Comparison of ENCODE assay signal across 20 cellular contexts in genomic region chr5:76685598-76686169, GRCh38. TPM values are rescaled to one million over a fixed set of nuclear protein-coding genes. Genes with fewer than 3 reads are reported as not detected.
DNase-seq lines count a peak whose midpoint lies in the region; ATAC-seq, FAIRE-seq and TF ChIP-seq lines count a peak whose summit lies in the region.
"Had no signal": no experiment of that assay in that cellular context is flagged by ENCODE, and none has a peak within 500 bp of the region (broad histone marks: within the 10 kb centered on the region; RNA-seq: fewer than 3 reads in every experiment).

No MANE protein-coding gene starts in this region.

- H3K27me3 Mint-ChIP-seq in astrocyte (ENCODE audit: low read depth, unreplicated experiment), result no peaks in the 10 kb centered on the region
- H3K27me3 Mint-ChIP-seq: CD4-positive, CD25-positive, alpha-beta regulatory T cell had no signal

- H3K9ac ChIP-seq in BLaER1 (no peak overlapping the region), astrocyte (ENCODE audit: low read length) (no peak overlapping the region), kidney (ENCODE audit: low read length in 2 of 2) (no peak overlapping the region)

- H3K27ac Mint-ChIP-seq in astrocyte (ENCODE audit: unreplicated experiment), result peak overlapping the region; percentile 9
- H3K27ac Mint-ChIP-seq: GM23338 had no signal

- H3K4me1 Mint-ChIP-seq in astrocyte (ENCODE audit: low read depth, unreplicated experiment), result peaks cover 37% of the 10 kb centered on the region
- H3K4me1 Mint-ChIP-seq: GM23338 had no signal

- intact Hi-C loops in kidney (cut with DNase I), result no loop called here

- DNase-seq in M059J (ENCODE audit: low read depth), result peak; percentile 23
- no peak for DNase-seq in astrocyte (ENCODE audit: low read depth)
- DNase-seq in left lobe of liver (ENCODE audit: low spot score), result no peak
- no peak for DNase-seq in effector memory CD4-positive, alpha-beta T cell
- no peak for DNase-seq in dedifferentiated amniotic fluid mesenchymal stem cell (ENCODE audit: extremely low spot score)
- DNase-seq in kidney, result no peak
- DNase-seq in hypothalamus (lab: John Stamatoyannopoulos, UW), result no peak
- DNase-seq: Calu3; CD4-positive, CD25-positive, alpha-beta regulatory T cell; DMS79 treated with DMSO at 0.1 percent for 48 hours; KG1; MM.1S; NCI-H1105; NCI-H1694 treated with DMSO at 0.1 percent for 48 hours; NCI-H446; NCI-H748 treated with DMSO at 0.1 percent for 48 hours had no signal

- FAIRE-seq in astrocyte (lab: Jason Lieb, UNC) (no peak), kidney (lab: Jason Lieb, UNC) (no peak)
- FAIRE-seq: A549 had no signal

- peaks cover 57% of the 10 kb centered on the region for H3K36me3 ChIP-seq in BLaER1
- no peaks in the 10 kb centered on the region for H3K36me3 ChIP-seq in astrocyte (ENCODE audit: insufficient read depth, low read length)
- H3K36me3 ChIP-seq in effector memory CD4-positive, alpha-beta T cell (ENCODE audit: control insufficient read depth, insufficient read depth, low read length), result peaks cover 42% of the 10 kb centered on the region
- H3K36me3 ChIP-seq in kidney (ENCODE audit: control insufficient read depth in 1 of 2, insufficient read depth in 2 of 2, low read length in 2 of 2), result no peaks in the 10 kb centered on the region

- H3K27me3 ChIP-seq in BLaER1 (no peaks in the 10 kb centered on the region), astrocyte (ENCODE audit: insufficient read depth, low read length) (no peaks in the 10 kb centered on the region)
- H3K27me3 ChIP-seq in effector memory CD4-positive, alpha-beta T cell (replicated peaks; ENCODE audit: control insufficient read depth, insufficient read depth, low read length, poor library complexity, severe bottlenecking), result no peaks in the 10 kb centered on the region

- H3K27ac ChIP-seq in BLaER1 (no peak overlapping the region), astrocyte (ENCODE audit: low read depth, low read length) (no peak overlapping the region), kidney (ENCODE audit: low read depth in 2 of 2, low read length in 2 of 2) (no peak overlapping the region)
- no peak overlapping the region for H3K27ac ChIP-seq in effector memory CD4-positive, alpha-beta T cell (ENCODE audit: insufficient read depth, low read length, poor library complexity, severe bottlenecking)
- H3K27ac ChIP-seq: A549 had no signal

- peaks cover 42% of the 10 kb centered on the region for H3K4me1 ChIP-seq in BLaER1
- peaks cover 23% of the 10 kb centered on the region for H3K4me1 ChIP-seq in astrocyte (ENCODE audit: insufficient read depth, low read length)
- no peaks in the 10 kb centered on the region for H3K4me1 ChIP-seq in effector memory CD4-positive, alpha-beta T cell (ENCODE audit: control insufficient read depth, insufficient read depth, low read length, poor library complexity, severe bottlenecking)
- H3K4me1 ChIP-seq in kidney (ENCODE audit: control insufficient read depth in 1 of 2, insufficient read depth in 1 of 2, low read depth in 1 of 2, low read length in 2 of 2), result peaks cover 6 to 11% of the 10 kb centered on the region in 2 donors

- peak; percentile 9 for ATAC-seq in left lobe of liver
- ATAC-seq: A549, GM23338, Panc1 had no signal

- H2AFZ ChIP-seq in astrocyte (ENCODE audit: low read depth, low read length), result no peak overlapping the region
- H2AFZ ChIP-seq: GM23338 had no signal

- H3K4me3 ChIP-seq in BLaER1, result no peak overlapping the region
- no peak overlapping the region for H3K4me3 ChIP-seq in astrocyte (ENCODE audit: insufficient read depth, low read depth, low read length)
- H3K4me3 ChIP-seq in effector memory CD4-positive, alpha-beta T cell (ENCODE audit: insufficient read depth, low read depth, low read length, poor library complexity, severe bottlenecking), result no peak overlapping the region
- no peak overlapping the region for H3K4me3 ChIP-seq in kidney (ENCODE audit: low read length in 2 of 2)
- H3K4me3 ChIP-seq: A549, GM23338 had no signal

- no peaks in the 10 kb centered on the region for H3K79me2 ChIP-seq in astrocyte (ENCODE audit: insufficient read depth, low read length)

- H3K9me3 Mint-ChIP-seq in astrocyte (ENCODE audit: unreplicated experiment), result peaks cover 8% of the 10 kb centered on the region
- H3K9me3 Mint-ChIP-seq: CD4-positive, CD25-positive, alpha-beta regulatory T cell; GM23338 had no signal

- H3K4me3 Mint-ChIP-seq in astrocyte (ENCODE audit: unreplicated experiment), result no peak overlapping the region
- H3K4me3 Mint-ChIP-seq: GM23338 had no signal

- 0 out of 2 replicates have a peak overlapping the region, but pooled peaks have one; percentile 56 for H3K4me2 ChIP-seq in BLaER1
- H3K4me2 ChIP-seq in astrocyte (ENCODE audit: low read length), result no peak overlapping the region
- H3K4me2 ChIP-seq: A549, GM23338 had no signal

- TF ChIP-seq CTCF in astrocyte (IDR thresholded peaks at IDR 0.05; ENCODE audit: insufficient read depth, low read depth, low read length) (no peak), kidney (IDR thresholded peaks at IDR 0.05; ENCODE audit: borderline replicate concordance, extremely low read depth, insufficient read depth) (no peak)

- H3K36me3 Mint-ChIP-seq in astrocyte (ENCODE audit: low read depth, unreplicated experiment), result no peaks in the 10 kb centered on the region

- H4K20me1 ChIP-seq in BLaER1, result no peaks in the 10 kb centered on the region
- H4K20me1 ChIP-seq in astrocyte (ENCODE audit: insufficient read depth, low read length), result no peaks in the 10 kb centered on the region

- H3K9me3 ChIP-seq in BLaER1 (no peaks in the 10 kb centered on the region), astrocyte (ENCODE audit: insufficient read depth, low read depth, low read length) (no peaks in the 10 kb centered on the region), kidney (ENCODE audit: control insufficient read depth in 1 of 2, low read length in 2 of 2) (no peaks in the 10 kb centered on the region)
- H3K9me3 ChIP-seq in effector memory CD4-positive, alpha-beta T cell (ENCODE audit: control insufficient read depth, low read length), result no peaks in the 10 kb centered on the region
- H3K9me3 ChIP-seq: A549 had no signal

RNA-seq across cellular contexts. Expression of gene F2R, which starts 30.2 kb away (rescaled TPM):
- 91.4 and 128 TPM in 2 replicates for total RNA-seq in M059J (2014; rRNA removed; shearing (Covaris generic))
- 285 and 331 TPM in 2 replicates for total RNA-seq in astrocyte
- total RNA-seq in left lobe of liver, result 5.4 TPM
- total RNA-seq in kidney, result 15.3 TPM
- 14.6 TPM for polyA plus RNA-seq in kidney (ENCODE audit: insufficient read depth, low read depth, low replicate concordance)
